In the genomic region with DNA sequence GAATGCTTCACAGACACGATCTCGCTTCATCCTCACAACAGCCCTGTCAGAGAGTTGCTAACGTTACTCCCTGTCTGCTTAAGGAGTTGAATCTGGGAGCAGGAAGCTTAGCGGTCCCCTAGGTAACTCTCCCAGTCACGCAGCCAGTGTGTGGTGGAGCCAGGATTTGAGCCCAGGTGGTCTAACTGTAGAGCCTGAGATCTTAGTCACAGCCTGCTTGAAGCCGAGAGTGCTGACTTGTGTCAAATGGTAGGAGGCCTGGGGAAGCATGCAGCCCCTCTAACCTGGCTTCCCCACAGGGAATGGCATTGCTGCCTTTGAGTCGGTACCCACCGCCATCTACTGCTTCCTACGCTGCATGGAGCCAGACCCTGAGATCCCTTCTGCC, we compare ENCODE assay signal across 16 cellular contexts. TPM values are rescaled to one million over a fixed set of nuclear protein-coding genes. Genes with fewer than 3 reads are reported as not detected.
DNase-seq lines count a peak whose midpoint lies in the region; ATAC-seq and TF ChIP-seq lines count a peak whose summit lies in the region.
"Had no signal": no experiment of that assay in that cellular context is flagged by ENCODE, and none has a peak within 500 bp of the region (broad histone marks: within the 10 kb centered on the region; RNA-seq: fewer than 3 reads in every experiment).

No MANE protein-coding gene starts in this region.

- no peak overlapping the region for H3K27ac Mint-ChIP-seq in activated naive CD8-positive, alpha-beta T cell treated with anti-CD3 and anti-CD28 coated beads for 36 hours

- BruUV-seq in mammary epithelial cell (replicated peaks; lab: Mats Ljungman, UMichigan), result no TSS peak

- no peak for TF ChIP-seq POLR2A in breast epithelium (IDR thresholded peaks at IDR 0.05)

- dilution Hi-C loops in mammary epithelial cell (cut with HindIII; ENCODE audit: low sequenced_read_pairs), result loop anchor here (5.0 kb wide), 1 partner anchor 190 kb away; no protein-coding TSS in a partner anchor

- in situ Hi-C loops in mammary epithelial cell (cut with MboI; ENCODE audit: low sequenced_read_pairs in 2 of 2), result loop anchor here in 1 of 2 donors (10.0 kb wide), 1 partner anchor 92 kb away; no protein-coding TSS in a partner anchor

- no peak for DNase-seq in breast epithelium (ENCODE audit: low spot score in 2 of 2)
- DNase-seq in mammary epithelial cell, result no peak
- no peak for DNase-seq in caudate nucleus (lab: John Stamatoyannopoulos, UW)
- DNase-seq in sciatic nerve (ENCODE audit: low spot score), result peak; percentile 44
- no peak for DNase-seq in activated naive CD8-positive, alpha-beta T cell treated with anti-CD3 and anti-CD28 coated beads for 36 hours
- no peak for DNase-seq in NCI-H345 (lab: John Stamatoyannopoulos, UW)
- no peak for DNase-seq in nucleus accumbens (lab: John Stamatoyannopoulos, UW)
- DNase-seq: COR-L47, EL, KBM-7, MV-4-11, NCI-H1417, NCI-H2029, NCI-H2171, PC-3 had no signal

- WGBS in mammary epithelial cell (ENCODE audit: low coverage, missing lambda C conversion rate), result 95% methylated on average over 9 of the region's 9 CpGs

- H3K4me3 Mint-ChIP-seq in activated naive CD8-positive, alpha-beta T cell treated with anti-CD3 and anti-CD28 coated beads for 36 hours, result no peak overlapping the region
- H3K4me3 Mint-ChIP-seq: CD14-positive monocyte had no signal

- CTCF ChIA-PET in mammary epithelial cell (lab: Charles Lee; ENCODE audit: low non-redundant PET), result interaction anchor here (0.6 kb wide), 1 partner anchor 131 kb away, joined by 4 read pairs; no protein-coding TSS in a partner anchor

- H3K27ac ChIP-seq in breast epithelium (peak overlapping the region; percentile 79 to 85), mammary epithelial cell (ENCODE audit: insufficient read depth, low read depth, low read length) (no peak overlapping the region), caudate nucleus (ENCODE audit: low read depth, low read length) (peak overlapping the region; percentile 96)

- peaks cover 22% of the 10 kb centered on the region for H3K36me3 Mint-ChIP-seq in activated naive CD8-positive, alpha-beta T cell treated with anti-CD3 and anti-CD28 coated beads for 36 hours

- TF ChIP-seq CTCF in breast epithelium (IDR thresholded peaks at IDR 0.05) (no peak), mammary epithelial cell (conservative IDR thresholded peaks at IDR 0.05 in 1 of 2, IDR thresholded peaks at IDR 0.05 in 1 of 2; ENCODE audit: extremely low read depth in 1 of 2, insufficient read depth in 1 of 2, low read depth in 1 of 2, low read length in 2 of 2) (no peak)

- H3K27me3 Mint-ChIP-seq in activated naive CD8-positive, alpha-beta T cell treated with anti-CD3 and anti-CD28 coated beads for 36 hours, result no peaks in the 10 kb centered on the region

- H3K36me3 ChIP-seq in breast epithelium (no peaks in the 10 kb centered on the region), mammary epithelial cell (ENCODE audit: insufficient read depth, low read length) (peaks cover 16% of the 10 kb centered on the region)

- H3K4me1 Mint-ChIP-seq in activated naive CD8-positive, alpha-beta T cell treated with anti-CD3 and anti-CD28 coated beads for 36 hours, result peaks cover 16% of the 10 kb centered on the region

- H3K4me3 ChIP-seq in breast epithelium, result no peak overlapping the region
- H3K4me3 ChIP-seq in mammary epithelial cell (replicated peaks in 1 of 3; ENCODE audit: insufficient read depth in 1 of 3, low read depth in 2 of 3, low read length in 3 of 3), result no peak overlapping the region

- H2AFZ ChIP-seq in mammary epithelial cell (ENCODE audit: low read depth, low read length), result no peak overlapping the region

- H3K4me1 ChIP-seq in breast epithelium (peaks cover 9 to 24% of the 10 kb centered on the region in 2 donors), mammary epithelial cell (ENCODE audit: insufficient read depth, low read length) (peaks cover 14% of the 10 kb centered on the region)

- no peak overlapping the region for H3K4me2 ChIP-seq in mammary epithelial cell (ENCODE audit: insufficient read depth, low read depth, low read length)

- no peaks in the 10 kb centered on the region for H3K9me3 Mint-ChIP-seq in activated naive CD8-positive, alpha-beta T cell treated with anti-CD3 and anti-CD28 coated beads for 36 hours

- peaks cover 45% of the 10 kb centered on the region for H3K79me2 ChIP-seq in mammary epithelial cell (ENCODE audit: insufficient read depth, low read length)

- intact Hi-C loops in breast epithelium (cut with DNase I; ENCODE audit: low total_unique reads), result no loop called here
- intact Hi-C loops in mammary epithelial cell (cut with micrococcal nuclease), result no loop called here
- intact Hi-C loops in sciatic nerve (cut with DNase I), result no loop called here

- H3K9ac ChIP-seq in mammary epithelial cell (ENCODE audit: insufficient read depth, low read length), result no peak overlapping the region

- no peaks in the 10 kb centered on the region for H4K20me1 ChIP-seq in mammary epithelial cell (ENCODE audit: insufficient read depth, low read length)

- ATAC-seq in sciatic nerve, result no peak
- ATAC-seq: PC-3 had no signal

- H3K9me3 ChIP-seq in breast epithelium (no peaks in the 10 kb centered on the region), mammary epithelial cell (replicated peaks; ENCODE audit: insufficient read depth, low read length) (no peaks in the 10 kb centered on the region)

- no peaks in the 10 kb centered on the region for H3K27me3 ChIP-seq in breast epithelium
- no peaks in the 10 kb centered on the region for H3K27me3 ChIP-seq in mammary epithelial cell (ENCODE audit: insufficient read depth, low read length)

RNA-seq across cellular contexts. Expression of a gene that starts 4.1 kb away (rescaled TPM):
- total RNA-seq in breast epithelium (10 to 100 TPM; 26.2 to 48.7 (median 39.7) TPM), mammary epithelial cell (10 to 100 TPM; 33.7 to 34.3 TPM), sciatic nerve (25.0 TPM)
- 50.7 TPM for polyA plus RNA-seq in mammary epithelial cell
- polyA minus RNA-seq in mammary epithelial cell, result 8.3 TPM
- total RNA-seq in activated naive CD8-positive, alpha-beta T cell treated with anti-CD3 and anti-CD28 coated beads for 36 hours, result 10 to 100 TPM; 47.0 to 48.7 TPM

RNA-seq across cellular contexts. Expression of a gene that starts 8.9 kb away (rescaled TPM):
- total RNA-seq in breast epithelium (1 to 10 TPM in 1 of 3 donors, under 1 TPM in 1, not detected in 1; 0.98 to 1.2 TPM), mammary epithelial cell (not detected), sciatic nerve (0.98 TPM)
- polyA plus RNA-seq in mammary epithelial cell, result not detected
- not detected for polyA minus RNA-seq in mammary epithelial cell
- under 1 TPM in 1 of 2 experiments, not detected in 1; 0.19 TPM for total RNA-seq in activated naive CD8-positive, alpha-beta T cell treated with anti-CD3 and anti-CD28 coated beads for 36 hours
- total RNA-seq: PC-3 had no signal
- polyA plus RNA-seq: CD14-positive monocyte had no signal

RNA-seq across cellular contexts. Expression of a gene that starts 32.2 kb away (rescaled TPM):
- 10 to 100 TPM in 2 of 3 donors, 1 to 10 TPM in 1; 3.4 to 20.6 (median 11.1) TPM for total RNA-seq in breast epithelium
- total RNA-seq in mammary epithelial cell, result 10 to 100 TPM in 1 of 2 donors, under 1 TPM in 1; 0.94 to 13.3 TPM
- polyA plus RNA-seq in mammary epithelial cell, result 0.28 TPM
- polyA minus RNA-seq in mammary epithelial cell, result not detected
- 47.3 TPM for total RNA-seq in sciatic nerve
- total RNA-seq in activated naive CD8-positive, alpha-beta T cell treated with anti-CD3 and anti-CD28 coated beads for 36 hours, result 1 to 10 TPM; 1.8 to 1.9 TPM

RNA-seq across cellular contexts. Expression of a gene that starts 56.5 kb away (rescaled TPM):
- total RNA-seq in breast epithelium (100 to 1,000 TPM; 107 to 118 (median 116) TPM), mammary epithelial cell (10 to 100 TPM; 73.2 to 96.5 TPM), sciatic nerve (46.8 TPM)
- 107 TPM for polyA plus RNA-seq in mammary epithelial cell
- 41.7 TPM for polyA minus RNA-seq in mammary epithelial cell
- total RNA-seq in activated naive CD8-positive, alpha-beta T cell treated with anti-CD3 and anti-CD28 coated beads for 36 hours, result 10 to 100 TPM; 58.0 to 59.4 TPM
